In genomic region chrX:38636949-38637819, GRCh38 we compare ENCODE assay signal across 19 cellular contexts.
DNase-seq lines count a peak whose midpoint lies in the region; ATAC-seq, FAIRE-seq and TF ChIP-seq lines count a peak whose summit lies in the region.
"Had no signal": no experiment of that assay in that cellular context is flagged by ENCODE, and none has a peak within 500 bp of the region (broad histone marks: within the 10 kb centered on the region; RNA-seq: fewer than 3 reads in every experiment).

No MANE protein-coding gene starts in this region.

- H3K36me3 ChIP-seq in pancreas (no peaks in the 10 kb centered on the region), upper lobe of left lung (no peaks in the 10 kb centered on the region), SJCRH30 (no peaks in the 10 kb centered on the region)

- TF ChIP-seq CTCF in pancreas (IDR thresholded peaks at IDR 0.05) (no peak), upper lobe of left lung (IDR thresholded peaks at IDR 0.05) (no peak), foreskin keratinocyte (conservative IDR thresholded peaks at IDR 0.05) (no peak)

- intact Hi-C loops in pancreas (cut with DNase I) = no loop called here

- no peak for TF ChIP-seq POLR2A in upper lobe of left lung (IDR thresholded peaks at IDR 0.05)

- no peak for TF ChIP-seq EP300 in upper lobe of left lung (IDR thresholded peaks at IDR 0.05)

- no peaks in the 10 kb centered on the region for H3K4me1 ChIP-seq in pancreas
- H3K4me1 ChIP-seq in upper lobe of left lung = no peaks in the 10 kb centered on the region
- H3K4me1 ChIP-seq in foreskin keratinocyte = no peaks in the 10 kb centered on the region
- no peaks in the 10 kb centered on the region; the same call in 1 of the 2 replicates for H3K4me1 ChIP-seq in SJCRH30

- H3K4me3 ChIP-seq in pancreas (no peak overlapping the region), upper lobe of left lung (no peak overlapping the region), SJCRH30 (no peak overlapping the region)

- H3K27me3 ChIP-seq in pancreas = peaks cover 0 to 10% (median 0%) of the 10 kb centered on the region in 4 donors
- H3K27me3 ChIP-seq in upper lobe of left lung = no peaks in the 10 kb centered on the region
- H3K27me3 ChIP-seq in foreskin keratinocyte = no peaks in the 10 kb centered on the region
- H3K27me3 ChIP-seq in SJCRH30 = no peaks in the 10 kb centered on the region

- ATAC-seq in pancreas = peak; percentile 74 to 84 (median 80)
- no peak for ATAC-seq in upper lobe of left lung (ENCODE audit: low FRiP score in 2 of 2)
- no peak for ATAC-seq in foreskin keratinocyte

- DNase-seq in Daoy (ENCODE audit: low read depth) (peak; percentile 29), NCI-H446 (lab: John Stamatoyannopoulos, UW) (peak; percentile 74 to 91), cerebellum (ENCODE audit: low spot score) (peak; percentile 30), pancreas (peak in 5 of 6 donors; percentile 33 to 73 (median 58)), upper lobe of left lung (no peak), foreskin keratinocyte (no peak), AG20443 (ENCODE audit: low spot score) (no peak), SJCRH30 (no peak)
- DNase-seq: activated B cell treated with CpG ODN at 0.5 μM for 24 hours; cortex of kidney; GF-D8; NCI-H187 treated with DMSO at 0.1 percent for 48 hours; NCI-H774; stimulated activated CD4-positive, alpha-beta T cell treated with anti-CD3 and anti-CD28 coated beads, Interleukin-2, amount 100 ng/mL, for 24 hours; T-helper 1 cell had no signal

- H3K27ac ChIP-seq in pancreas (peak overlapping the region in 1 of 4 donors; percentile 40), upper lobe of left lung (no peak overlapping the region), foreskin keratinocyte (no peak overlapping the region), SJCRH30 (no peak overlapping the region)
- H3K27ac ChIP-seq: epithelial cell of prostate had no signal

- H3K9me3 ChIP-seq in pancreas (no peaks in the 10 kb centered on the region), upper lobe of left lung (no peaks in the 10 kb centered on the region), SJCRH30 (replicated peaks) (no peaks in the 10 kb centered on the region)

- 37% methylated on average over 8 of the region's 8 CpGs for WGBS in pancreas, 2 donors
- WGBS in upper lobe of left lung, 2 donors = 69 to 73% methylated on average over 5 to 8 of the region's 8 CpGs

- FAIRE-seq in pancreas (lab: Jason Lieb, UNC) = no peak
- FAIRE-seq: GM12892, H1, RCC 7860 had no signal

Comparison
In these comparisons a context has a peak if more than half of its experiments do, and no peak if none do; other contexts are left out.
1. DNase-seq: peak in Daoy (single experiment), NCI-H446 (2 of 2), cerebellum (single experiment) and pancreas (5 of 6); none in upper lobe of left lung (0 of 2), foreskin keratinocyte (0 of 2), AG20443 (single experiment) and SJCRH30 (0 of 2).
2. ATAC-seq: peak in pancreas (4 of 4); none in upper lobe of left lung (0 of 2) and foreskin keratinocyte (single experiment).